18 cellular contexts compared by ENCODE assay signal in genomic region chr6:1834641-1835516, GRCh38.
DNase-seq lines count a peak whose midpoint lies in the region; ATAC-seq, FAIRE-seq and TF ChIP-seq lines count a peak whose summit lies in the region.
"Had no signal": no experiment of that assay in that cellular context is flagged by ENCODE, and none has a peak within 500 bp of the region (broad histone marks: within the 10 kb centered on the region; RNA-seq: fewer than 3 reads in every experiment).

No MANE protein-coding gene starts in this region.

- H2BK20ac ChIP-seq in H1 (ENCODE audit: low read length), result no peak overlapping the region

- no peaks in the 10 kb centered on the region for H3K79me1 ChIP-seq in H1 (ENCODE audit: low read depth, low read length)

- no peaks in the 10 kb centered on the region for H3K23me2 ChIP-seq in H1 (ENCODE audit: low read depth, low read length)

- peaks cover 12% of the 10 kb centered on the region for H3K27me3 Mint-ChIP-seq in nephron progenitor cell (ENCODE audit: low read depth, poor library complexity)
- no peaks in the 10 kb centered on the region for H3K27me3 Mint-ChIP-seq in activated CD4-positive, alpha-beta T cell treated with anti-CD3 and anti-CD28 coated beads for 36 hours
- no peaks in the 10 kb centered on the region for H3K27me3 Mint-ChIP-seq in activated naive CD8-positive, alpha-beta T cell treated with anti-CD3 and anti-CD28 coated beads, Interleukin-2, amount 50 U/mL, for 24 hours
- H3K27me3 Mint-ChIP-seq: CD8-positive, alpha-beta memory T cell; IgD-negative memory B cell had no signal

- POLR2A ChIA-PET in HepG2 (lab: Yijun Ruan, JAX) (no interaction called here), H1 (lab: Charles Lee; ENCODE audit: partially characterized antibody) (interaction anchor here (1.1 kb wide), 1 partner anchor 36 kb away, joined by 3 read pairs; no protein-coding TSS in a partner anchor)
- POLR2A ChIA-PET in activated CD4-positive, alpha-beta T cell treated with anti-CD3 and anti-CD28 coated beads for 36 hours (lab: Charles Lee), result no interaction called here

- no peak overlapping the region for H3K4me2 ChIP-seq in HepG2 (ENCODE audit: low read depth, low read length)
- H3K4me2 ChIP-seq in H1 (ENCODE audit: insufficient read depth in 1 of 2, low read depth in 2 of 2, low read length in 2 of 2), result peak overlapping the region; percentile 50 to 52; a peak in 3 of 4 replicates
- H3K4me2 ChIP-seq: BLaER1 had no signal

- no peak overlapping the region for H2BK5ac ChIP-seq in H1 (ENCODE audit: low read depth, low read length)

- H3K9ac ChIP-seq in HepG2 (ENCODE audit: insufficient read depth, low read depth, low read length), result no peak overlapping the region
- no peak overlapping the region for H3K9ac ChIP-seq in H1 (replicated peaks in 1 of 4; ENCODE audit: extremely low read depth in 1 of 4, low read depth in 3 of 4, low read length in 3 of 4)
- H3K9ac ChIP-seq: BLaER1 had no signal

- peaks cover 9% of the 10 kb centered on the region for H3K9me3 Mint-ChIP-seq in nephron progenitor cell
- no peaks in the 10 kb centered on the region for H3K9me3 Mint-ChIP-seq in activated CD4-positive, alpha-beta T cell treated with anti-CD3 and anti-CD28 coated beads for 36 hours (ENCODE audit: low read depth)
- peaks cover under 1% of the 10 kb centered on the region for H3K9me3 Mint-ChIP-seq in activated naive CD8-positive, alpha-beta T cell treated with anti-CD3 and anti-CD28 coated beads, Interleukin-2, amount 50 U/mL, for 24 hours

- TF ChIP-seq EP300 in HepG2 (IDR thresholded peaks at IDR 0.05; ENCODE audit: low read depth in 2 of 2, low read length in 2 of 2) (no peak), HepG2 (CRISPR knock-in tag; IDR thresholded peaks at IDR 0.05; ENCODE audit: borderline replicate concordance) (no peak), H1 (IDR thresholded peaks at IDR 0.05; ENCODE audit: borderline replicate concordance in 1 of 2, low read depth in 2 of 2, low read length in 2 of 2) (no peak)

- H3K27me3 ChIP-seq in HepG2 (ENCODE audit: control insufficient read depth in 1 of 2, insufficient read depth in 2 of 2, low read length in 2 of 2), result no peaks in the 10 kb centered on the region
- no peaks in the 10 kb centered on the region for H3K27me3 ChIP-seq in right lobe of liver
- no peaks in the 10 kb centered on the region for H3K27me3 ChIP-seq in H1 (replicated peaks in 1 of 4; ENCODE audit: control insufficient read depth in 3 of 4, extremely low read depth in 1 of 4, insufficient read depth in 3 of 4, low read length in 3 of 4)
- H3K27me3 ChIP-seq: BLaER1 had no signal

- peaks cover 2 to 12% of the 10 kb centered on the region in 2 experiments; a peak in 3 of 5 replicates for H3K36me3 ChIP-seq in HepG2 (replicated peaks in 1 of 2; ENCODE audit: control insufficient read depth in 1 of 2, insufficient read depth in 2 of 2, low read length in 2 of 2)
- H3K36me3 ChIP-seq in right lobe of liver, result no peaks in the 10 kb centered on the region
- no peaks in the 10 kb centered on the region for H3K36me3 ChIP-seq in H1 (ENCODE audit: control insufficient read depth in 2 of 4, insufficient read depth in 4 of 4, low read length in 3 of 4)
- H3K36me3 ChIP-seq: BLaER1 had no signal

- no peak overlapping the region for H3K4ac ChIP-seq in H1 (replicated peaks; ENCODE audit: insufficient read length, low read depth, low read length)

- no peaks in the 10 kb centered on the region for H3K79me2 ChIP-seq in HepG2 (ENCODE audit: insufficient read depth, low read length)
- H3K79me2 ChIP-seq in H1 (ENCODE audit: control insufficient read depth in 1 of 2, insufficient read depth in 2 of 2, low read length in 2 of 2), result no peaks in the 10 kb centered on the region

- no TSS peak for BruUV-seq in HepG2 (replicated peaks; lab: Mats Ljungman, UMichigan)

- no peak overlapping the region for H2BK120ac ChIP-seq in H1 (replicated peaks; ENCODE audit: low read depth, low read length)

- no peaks in the 10 kb centered on the region for H4K20me1 ChIP-seq in HepG2 (ENCODE audit: insufficient read depth, low read length)
- H4K20me1 ChIP-seq in H1 (replicated peaks in 1 of 2; ENCODE audit: control insufficient read depth in 1 of 2, insufficient read depth in 2 of 2, low read length in 2 of 2), result no peaks in the 10 kb centered on the region
- H4K20me1 ChIP-seq: BLaER1 had no signal

- in situ Hi-C loops in HepG2 (cut with HindIII; ENCODE audit: extremely low pct_ligation_motif_present, low pct_unique_long_range_greater_than_20kb), result no loop called here

- H3K18ac ChIP-seq in H1 (ENCODE audit: extremely low read depth, low read length), result peak overlapping the region; percentile 49; the same call in 1 of the 2 replicates

- H2AK5ac ChIP-seq in H1 (ENCODE audit: low read depth, low read length), result no peak overlapping the region

- no peak overlapping the region for H4K5ac ChIP-seq in H1 (ENCODE audit: insufficient read length, low read depth, low read length)

- H3K4me1 Mint-ChIP-seq in nephron progenitor cell, result peaks cover 48% of the 10 kb centered on the region
- H3K4me1 Mint-ChIP-seq in activated CD4-positive, alpha-beta T cell treated with anti-CD3 and anti-CD28 coated beads for 36 hours, result no peaks in the 10 kb centered on the region
- no peaks in the 10 kb centered on the region for H3K4me1 Mint-ChIP-seq in activated naive CD8-positive, alpha-beta T cell treated with anti-CD3 and anti-CD28 coated beads, Interleukin-2, amount 50 U/mL, for 24 hours
- H3K4me1 Mint-ChIP-seq: CD8-positive, alpha-beta memory T cell; IgD-negative memory B cell had no signal

- no peak for ATAC-seq in HepG2
- ATAC-seq in right lobe of liver, result no peak
- ATAC-seq in activated CD4-positive, alpha-beta T cell treated with anti-CD3 and anti-CD28 coated beads for 36 hours, result no peak
- no peak for ATAC-seq in activated naive CD8-positive, alpha-beta T cell treated with anti-CD3 and anti-CD28 coated beads, Interleukin-2, amount 50 U/mL, for 24 hours

- no peak overlapping the region for H2AFZ ChIP-seq in HepG2 (ENCODE audit: low read length)
- no peak overlapping the region for H2AFZ ChIP-seq in H1 (ENCODE audit: low read length)

- H3K14ac ChIP-seq in H1 (ENCODE audit: insufficient read length), result no peak overlapping the region

- intact Hi-C loops in HepG2 (cut with micrococcal nuclease; ENCODE audit: unreplicated experiment), result no loop called here
- intact Hi-C loops in right lobe of liver (cut with DNase I), result no loop called here
- intact Hi-C loops in activated CD4-positive, alpha-beta T cell treated with anti-CD3 and anti-CD28 coated beads for 36 hours (cut with DNase I, micrococcal nuclease), result no loop called here

- H3K4me3 ChIP-seq in HepG2 (replicated peaks in 1 of 3; ENCODE audit: insufficient read depth in 1 of 3, low read depth in 2 of 3, low read length in 3 of 3) (no peak overlapping the region), right lobe of liver (no peak overlapping the region), H1 (ENCODE audit: extremely low read depth in 1 of 4, insufficient read depth in 2 of 4, low read depth in 3 of 4, low read length in 4 of 4) (no peak overlapping the region; a peak in 1 of 8 replicates)
- H3K4me3 ChIP-seq: BLaER1 had no signal

- no peak overlapping the region for H2BK12ac ChIP-seq in H1 (ENCODE audit: low read depth, low read length)

- H3K9me3 ChIP-seq in HepG2 (ENCODE audit: low read length) (no peaks in the 10 kb centered on the region), right lobe of liver (no peaks in the 10 kb centered on the region), H1 (ENCODE audit: insufficient read depth in 2 of 2, low read depth in 1 of 2, low read length in 1 of 2) (no peaks in the 10 kb centered on the region)
- H3K9me3 ChIP-seq: BLaER1, Caco-2 had no signal

- H3K56ac ChIP-seq in H1 (replicated peaks; ENCODE audit: insufficient read length, low read depth, low read length), result no peak overlapping the region

- no peak overlapping the region for H4K8ac ChIP-seq in H1 (ENCODE audit: extremely low read depth, insufficient read depth, low read length)

- peaks cover 5% of the 10 kb centered on the region for H3K36me3 Mint-ChIP-seq in nephron progenitor cell (ENCODE audit: low read depth)
- H3K36me3 Mint-ChIP-seq in activated CD4-positive, alpha-beta T cell treated with anti-CD3 and anti-CD28 coated beads for 36 hours (ENCODE audit: low read depth), result peaks cover 13% of the 10 kb centered on the region
- peaks cover 5% of the 10 kb centered on the region for H3K36me3 Mint-ChIP-seq in activated naive CD8-positive, alpha-beta T cell treated with anti-CD3 and anti-CD28 coated beads, Interleukin-2, amount 50 U/mL, for 24 hours (ENCODE audit: low read depth)

- no peak for TF ChIP-seq CTCF in HepG2 (CRISPR knock-in tag; IDR thresholded peaks at IDR 0.05)
- TF ChIP-seq CTCF in right lobe of liver (IDR thresholded peaks at IDR 0.05), result no peak
- no peak for TF ChIP-seq CTCF in H1 (IDR thresholded peaks at IDR 0.05; ENCODE audit: control extremely low read depth in 1 of 3, insufficient read depth in 1 of 3, low read depth in 1 of 3, low read length in 3 of 3)
- TF ChIP-seq CTCF in nephron progenitor cell (IDR thresholded peaks at IDR 0.05), result no peak

- DNase-seq in HepG2 (ENCODE audit: low spot score) (no peak), right lobe of liver (no peak), H1 (ENCODE audit: low read depth in 1 of 2, low spot score in 2 of 2) (no peak), nephron progenitor cell (no peak), NCI-H2107 treated with DMSO at 0.1 percent for 48 hours (lab: John Stamatoyannopoulos, UW; ENCODE audit: unreplicated experiment) (no peak), NCI-H128 (lab: John Stamatoyannopoulos, UW; ENCODE audit: unreplicated experiment) (no peak)
- DNase-seq in activated CD4-positive, alpha-beta T cell treated with anti-CD3 and anti-CD28 coated beads for 36 hours, result no peak
- DNase-seq in activated naive CD8-positive, alpha-beta T cell treated with anti-CD3 and anti-CD28 coated beads, Interleukin-2, amount 50 U/mL, for 24 hours, result no peak
- DNase-seq: AML-193; Caco-2; CD8-positive, alpha-beta memory T cell; DND-41; GDM1 had no signal

- CTCF ChIA-PET in HepG2 (lab: Yijun Ruan, JAX; ENCODE audit: low intra/inter-chr PET ratio, low total read pairs) (no interaction called here), H1 (lab: Charles Lee; ENCODE audit: partially characterized antibody) (no interaction called here)
- CTCF ChIA-PET in activated CD4-positive, alpha-beta T cell treated with anti-CD3 and anti-CD28 coated beads for 36 hours (lab: Charles Lee), result no interaction called here

- no peak overlapping the region for H2BK15ac ChIP-seq in H1 (ENCODE audit: low read length)

- H3K4me1 ChIP-seq in HepG2 (ENCODE audit: insufficient read depth, low read length) (peaks cover 13% of the 10 kb centered on the region), right lobe of liver (peaks cover 0 to 26% (median 11%) of the 10 kb centered on the region in 4 donors), H1 (replicated peaks in 1 of 4; ENCODE audit: control insufficient read depth in 3 of 4, insufficient read depth in 4 of 4, low read length in 3 of 4) (peaks cover 4 to 22% (median 10%) of the 10 kb centered on the region in 4 experiments)
- H3K4me1 ChIP-seq: Caco-2 had no signal

- TF ChIP-seq RAD21 in HepG2 (CRISPR knock-in tag; IDR thresholded peaks at IDR 0.05) (no peak), H1 (IDR thresholded peaks at IDR 0.05 in 1 of 2, conservative IDR thresholded peaks at IDR 0.05 in 1 of 2; ENCODE audit: low read depth in 2 of 2, low read length in 2 of 2) (no peak)

- no peak for FAIRE-seq in HepG2 (lab: Jason Lieb, UNC)
- FAIRE-seq in H1 (lab: Jason Lieb, UNC), result no peak
- FAIRE-seq: GM12892, GM19239 had no signal

- 92% methylated on average over 10 of the region's 10 CpGs for WGBS in HepG2 (ENCODE audit: low lambda C conversion rate)
- WGBS in right lobe of liver (ENCODE audit: insufficient coverage, low coverage, low lambda C conversion rate, missing lambda C conversion rate), result 76% methylated on average over 7 of the region's 10 CpGs
- WGBS in H1 (ENCODE audit: extremely low coverage in 1 of 2, insufficient coverage in 1 of 2, insufficient read length in 1 of 2, insufficient replicate concordance in 2 of 2, low coverage in 1 of 2, low lambda C conversion rate in 2 of 2, missing lambda C conversion rate in 1 of 2), 2 experiments, result 68% methylated on average over 10 of the region's 10 CpGs; no CpG with 5 or more reads in 1 of the 2 experiments

- H3K4me3 Mint-ChIP-seq in nephron progenitor cell, result peak overlapping the region; percentile 42
- no peak overlapping the region for H3K4me3 Mint-ChIP-seq in activated CD4-positive, alpha-beta T cell treated with anti-CD3 and anti-CD28 coated beads for 36 hours
- H3K4me3 Mint-ChIP-seq in activated naive CD8-positive, alpha-beta T cell treated with anti-CD3 and anti-CD28 coated beads, Interleukin-2, amount 50 U/mL, for 24 hours, result no peak overlapping the region
- H3K4me3 Mint-ChIP-seq: CD8-positive, alpha-beta memory T cell; IgD-negative memory B cell had no signal

- no peak overlapping the region for H3K23ac ChIP-seq in H1 (ENCODE audit: insufficient read length)

- no peak for TF ChIP-seq POLR2A in HepG2 (IDR thresholded peaks at IDR 0.05; ENCODE audit: insufficient read depth in 1 of 2, low read depth in 2 of 2, low read length in 2 of 2)
- TF ChIP-seq POLR2A in right lobe of liver (IDR thresholded peaks at IDR 0.05), result no peak
- no peak for TF ChIP-seq POLR2A in H1 (IDR thresholded peaks at IDR 0.05; ENCODE audit: control extremely low read depth in 1 of 2, low read depth in 2 of 2, low read length in 2 of 2)

- no peak overlapping the region for H4K91ac ChIP-seq in H1 (replicated peaks; ENCODE audit: insufficient read length, low read length)

- H3K27ac Mint-ChIP-seq in nephron progenitor cell, result peak overlapping the region; percentile 70
- H3K27ac Mint-ChIP-seq in activated CD4-positive, alpha-beta T cell treated with anti-CD3 and anti-CD28 coated beads for 36 hours, result no peak overlapping the region
- H3K27ac Mint-ChIP-seq in activated naive CD8-positive, alpha-beta T cell treated with anti-CD3 and anti-CD28 coated beads, Interleukin-2, amount 50 U/mL, for 24 hours, result no peak overlapping the region
- H3K27ac Mint-ChIP-seq: CD8-positive, alpha-beta memory T cell; IgD-negative memory B cell had no signal

- H3K27ac ChIP-seq in HepG2 (ENCODE audit: extremely low read length, insufficient read depth, low read length), result no peak overlapping the region
- H3K27ac ChIP-seq in right lobe of liver, result no peak overlapping the region
- no peak overlapping the region for H3K27ac ChIP-seq in H1 (ENCODE audit: low read depth, low read length)
- H3K27ac ChIP-seq: 22Rv1, BLaER1 had no signal

Comparison
In these comparisons a context has a peak if more than half of its experiments do, and no peak if none do; other contexts are left out.
1. Of the 41 proteins assayed by ChIP-seq in both HepG2 and H1: peak only in HepG2: none; only in H1: none; in both: CEBPB; in neither: 40.